8 cellular contexts compared by ENCODE assay signal in genomic region chr17:36485805-36486203, GRCh38. TPM values are rescaled to one million over a fixed set of nuclear protein-coding genes. Genes with fewer than 3 reads are reported as not detected.
DNase-seq lines count a peak whose midpoint lies in the region; ATAC-seq and TF ChIP-seq lines count a peak whose summit lies in the region.

No MANE protein-coding gene starts in this region.

- H3K4me2 ChIP-seq in GM23248 (ENCODE audit: unreplicated experiment), result peak overlapping the region; percentile 94

- intact Hi-C loops in A673 (cut with micrococcal nuclease; ENCODE audit: unreplicated experiment) (loop anchor here (10.0 kb wide), 1 partner anchor 521 kb away; no protein-coding TSS in a partner anchor), right lobe of liver (cut with DNase I) (no loop called here), uterus (cut with DNase I; ENCODE audit: low total_unique reads) (no loop called here), head of caudate nucleus (cut with DNase I) (loop anchor here (10.0 kb wide), 2 partner anchors 59 to 511 kb away; partner anchors contain the start of gene GGNBP2)

- peak overlapping the region; percentile 98 for H3K27ac Mint-ChIP-seq in activated naive CD8-positive, alpha-beta T cell treated with anti-CD3 and anti-CD28 coated beads for 36 hours

- peaks cover 19% of the 10 kb centered on the region for H3K27me3 Mint-ChIP-seq in activated naive CD8-positive, alpha-beta T cell treated with anti-CD3 and anti-CD28 coated beads for 36 hours

- H3K27ac ChIP-seq in A673 (ENCODE audit: low read depth, low read length, poor library complexity, severe bottlenecking), result peak overlapping the region; percentile 46
- no peak overlapping the region for H3K27ac ChIP-seq in GM23248
- H3K27ac ChIP-seq in right lobe of liver, result no peak overlapping the region
- H3K27ac ChIP-seq in uterus, result peak overlapping the region; percentile 84 to 86

- BruUV-seq in A673 (replicated peaks; lab: Mats Ljungman, UMichigan), result no TSS peak

- POLR2A ChIA-PET in A673 (lab: Charles Lee; ENCODE audit: low non-redundant PET), result no interaction called here

- no peak for TF ChIP-seq CTCF in A673 (conservative IDR thresholded peaks at IDR 0.05; ENCODE audit: low read depth, low read length)
- TF ChIP-seq CTCF in right lobe of liver (IDR thresholded peaks at IDR 0.05), result no peak
- TF ChIP-seq CTCF in uterus (IDR thresholded peaks at IDR 0.05), result no peak

- peak overlapping the region; percentile 78 for H3K9ac ChIP-seq in GM23248

- 5 to 12% methylated on average over 10 of the region's 10 CpGs for WGBS in GM23248 (ENCODE audit: low coverage in 1 of 2, low lambda C conversion rate in 2 of 2, missing lambda C conversion rate in 2 of 2), 2 experiments
- 63% methylated on average over 2 of the region's 10 CpGs for WGBS in right lobe of liver (ENCODE audit: insufficient coverage, low coverage, low lambda C conversion rate, missing lambda C conversion rate)

- DNase-seq in A673 (ENCODE audit: low spot score) (peak; percentile 78), GM23248 (peak; percentile 8), right lobe of liver (no peak), uterus (no peak), head of caudate nucleus (no peak), cerebellar cortex (ENCODE audit: low spot score) (no peak)
- no peak for DNase-seq in activated naive CD8-positive, alpha-beta T cell treated with anti-CD3 and anti-CD28 coated beads for 36 hours
- no peak for DNase-seq in stimulated activated CD4-positive, alpha-beta T cell treated with anti-CD3 and anti-CD28 coated beads, Interleukin-4, amount 100 ng/mL, for 1 hour

- no peaks in the 10 kb centered on the region for H4K20me1 ChIP-seq in GM23248 (ENCODE audit: insufficient read depth)

- H3K4me1 Mint-ChIP-seq in activated naive CD8-positive, alpha-beta T cell treated with anti-CD3 and anti-CD28 coated beads for 36 hours, result peaks cover 34% of the 10 kb centered on the region

- no peak for ATAC-seq in right lobe of liver

- H2AFZ ChIP-seq in GM23248, result peak overlapping the region; percentile 100

- H3K27me3 ChIP-seq in A673 (replicated peaks; ENCODE audit: insufficient read depth, low read depth, low read length, poor library complexity), result peaks cover 8% of the 10 kb centered on the region
- no peaks in the 10 kb centered on the region; the same call in 1 of the 2 replicates for H3K27me3 ChIP-seq in GM23248 (replicated peaks; ENCODE audit: insufficient read depth)
- H3K27me3 ChIP-seq in right lobe of liver, result no peaks in the 10 kb centered on the region
- H3K27me3 ChIP-seq in uterus, result no peaks in the 10 kb centered on the region

- peak overlapping the region; percentile 98 for H3K4me3 Mint-ChIP-seq in activated naive CD8-positive, alpha-beta T cell treated with anti-CD3 and anti-CD28 coated beads for 36 hours

- H3K9me3 Mint-ChIP-seq in activated naive CD8-positive, alpha-beta T cell treated with anti-CD3 and anti-CD28 coated beads for 36 hours, result no peaks in the 10 kb centered on the region

- H3K9me2 ChIP-seq in GM23248 (ENCODE audit: insufficient read depth), result no peaks in the 10 kb centered on the region

- no peak for TF ChIP-seq POLR2A in right lobe of liver (IDR thresholded peaks at IDR 0.05)
- no peak for TF ChIP-seq POLR2A in uterus (IDR thresholded peaks at IDR 0.05)

- H3K36me3 Mint-ChIP-seq in activated naive CD8-positive, alpha-beta T cell treated with anti-CD3 and anti-CD28 coated beads for 36 hours, result peaks cover 25% of the 10 kb centered on the region

- no peaks in the 10 kb centered on the region for H3K9me3 ChIP-seq in A673 (ENCODE audit: low read depth, low read length, poor library complexity, severe bottlenecking)
- H3K9me3 ChIP-seq in GM23248 (ENCODE audit: low read depth), result no peaks in the 10 kb centered on the region
- H3K9me3 ChIP-seq in right lobe of liver, result no peaks in the 10 kb centered on the region
- H3K9me3 ChIP-seq in uterus, result no peaks in the 10 kb centered on the region

- H3K36me3 ChIP-seq in A673 (ENCODE audit: insufficient read depth, low read length, poor library complexity, severe bottlenecking), result no peaks in the 10 kb centered on the region
- H3K36me3 ChIP-seq in GM23248 (ENCODE audit: low read depth), result no peaks in the 10 kb centered on the region
- no peaks in the 10 kb centered on the region for H3K36me3 ChIP-seq in right lobe of liver
- no peaks in the 10 kb centered on the region for H3K36me3 ChIP-seq in uterus

- in situ Hi-C loops in GM23248 (cut with MboI), result no loop called here

- CTCF ChIA-PET in A673 (lab: Charles Lee), result interaction anchor here (0.6 kb wide), 1 partner anchor 117 kb away, joined by 4 read pairs; no protein-coding TSS in a partner anchor

- H3K4me3 ChIP-seq in A673 (ENCODE audit: low read depth, low read length, poor library complexity, severe bottlenecking) (peak overlapping the region; percentile 69), GM23248 (peak overlapping the region; percentile 77), right lobe of liver (peak overlapping the region; percentile 89 to 98 (median 94)), uterus (peak overlapping the region; percentile 71 to 96)

- H3K4me1 ChIP-seq in A673 (ENCODE audit: insufficient read depth, low read length, poor library complexity, severe bottlenecking), result peaks cover 4% of the 10 kb centered on the region
- 0 out of 2 replicates have a peak, but pooled peaks cover 5% of the 10 kb centered on the region for H3K4me1 ChIP-seq in GM23248 (ENCODE audit: insufficient read depth)
- peaks cover 0 to 31% (median 4%) of the 10 kb centered on the region in 4 donors for H3K4me1 ChIP-seq in right lobe of liver
- H3K4me1 ChIP-seq in uterus, result peaks cover 0 to 9% of the 10 kb centered on the region in 2 donors

- H3F3A ChIP-seq in GM23248 (ENCODE audit: insufficient read depth), result no peaks in the 10 kb centered on the region

- H3K79me2 ChIP-seq in GM23248 (ENCODE audit: insufficient read depth), result peaks cover 42% of the 10 kb centered on the region

RNA-seq across cellular contexts. Expression of gene ZNHIT3, which starts 0.7 kb away (rescaled TPM):
- total RNA-seq in A673 (2021) (30.4 and 35.2 TPM in 2 replicates), right lobe of liver (10 to 100 TPM; 11.2 to 16.6 (median 12.5) TPM), uterus (10 to 100 TPM in 3 of 4 donors, 1 to 10 TPM in 1; 10.0 to 34.5 (median 24.4) TPM)
- 21.8 and 28.4 TPM in 2 replicates for total RNA-seq in GM23248 (2014; rRNA removed; shearing (Covaris generic))
- polyA plus RNA-seq in GM23248 (2016; fragmentation: Nextera tagmentation; extraction: Ambion mirVana), result 43.4 and 52.0 TPM in 2 replicates
- total RNA-seq in activated naive CD8-positive, alpha-beta T cell treated with anti-CD3 and anti-CD28 coated beads for 36 hours, result 10 to 100 TPM; 52.4 to 59.7 TPM

RNA-seq across cellular contexts. Expression of gene MYO19, which starts 48.9 kb away (rescaled TPM):
- total RNA-seq in A673 (2021) (53.0 and 61.1 TPM in 2 replicates), right lobe of liver (10 to 100 TPM; 20.6 to 40.5 (median 28.9) TPM), uterus (10 to 100 TPM in 3 of 4 donors, 1 to 10 TPM in 1; 7.9 to 69.7 (median 48.5) TPM)
- total RNA-seq in GM23248 (2014; rRNA removed; shearing (Covaris generic)), result 34.4 and 54.8 TPM in 2 replicates
- polyA plus RNA-seq in GM23248 (2016; fragmentation: Nextera tagmentation; extraction: Ambion mirVana), result 14.9 and 15.7 TPM in 2 replicates
- total RNA-seq in activated naive CD8-positive, alpha-beta T cell treated with anti-CD3 and anti-CD28 coated beads for 36 hours, result 100 to 1,000 TPM; 123 to 134 TPM

RNA-seq across cellular contexts. Expression of gene PIGW, which starts 49.0 kb away (rescaled TPM):
- total RNA-seq in A673 (2021) (9.4 and 10.3 TPM in 2 replicates), right lobe of liver (1 to 10 TPM; 3.0 to 6.1 (median 4.1) TPM), uterus (10 to 100 TPM in 2 of 4 donors, 1 to 10 TPM in 1, not detected in 1; 8.6 to 12.9 (median 11.0) TPM)
- total RNA-seq in GM23248 (2014; rRNA removed; shearing (Covaris generic)), result 5.1 and 5.2 TPM in 2 replicates
- 8.0 and 8.6 TPM in 2 replicates for polyA plus RNA-seq in GM23248 (2016; fragmentation: Nextera tagmentation; extraction: Ambion mirVana)
- total RNA-seq in activated naive CD8-positive, alpha-beta T cell treated with anti-CD3 and anti-CD28 coated beads for 36 hours, result 10 to 100 TPM; 32.5 to 34.6 TPM

RNA-seq across cellular contexts. Expression of gene GGNBP2, which starts 58.9 kb away (rescaled TPM):
- total RNA-seq in A673 (2021), result 45.9 and 50.4 TPM in 2 replicates
- total RNA-seq in GM23248 (2014; rRNA removed; shearing (Covaris generic)), result 40.1 and 45.7 TPM in 2 replicates
- 51.5 and 52.0 TPM in 2 replicates for polyA plus RNA-seq in GM23248 (2016; fragmentation: Nextera tagmentation; extraction: Ambion mirVana)
- 10 to 100 TPM; 72.8 to 74.6 TPM for total RNA-seq in activated naive CD8-positive, alpha-beta T cell treated with anti-CD3 and anti-CD28 coated beads for 36 hours
- 10 to 100 TPM; 24.3 to 39.6 (median 35.3) TPM for total RNA-seq in right lobe of liver
- total RNA-seq in uterus, result 10 to 100 TPM; 24.6 to 93.0 (median 51.9) TPM

Comparison
In these comparisons a context has a peak if more than half of its experiments do, and no peak if none do; other contexts are left out.
1. DNase-seq: peak in A673 (single experiment) and GM23248 (single experiment); none in activated naive CD8-positive, alpha-beta T cell treated with anti-CD3 and anti-CD28 coated beads for 36 hours (single experiment), right lobe of liver (0 of 3), uterus (0 of 2), head of caudate nucleus (0 of 42), cerebellar cortex (single experiment) and stimulated activated CD4-positive, alpha-beta T cell treated with anti-CD3 and anti-CD28 coated beads, Interleukin-4, amount 100 ng/mL, for 1 hour (single experiment).
2. H3K27ac ChIP-seq: peak in A673 (single experiment) and uterus (2 of 2); none in GM23248 (single experiment) and right lobe of liver (0 of 3).
3. intact Hi-C loops: an anchor here in A673 (10.0 kb wide) and head of caudate nucleus (10.0 kb wide); none called in right lobe of liver and uterus.
4. Peak in every context shown above with its lines, with median percentiles within 50 percentile points of each other: H3K4me3 ChIP-seq.